8 cellular contexts compared by ENCODE assay signal in genomic region chr22:42079319-42080251, GRCh38. TPM values are rescaled to one million over a fixed set of nuclear protein-coding genes. Genes with fewer than 3 reads are reported as not detected.
DNase-seq lines count a peak whose midpoint lies in the region; ATAC-seq and TF ChIP-seq lines count a peak whose summit lies in the region.

Gene SMDT1, plus strand, starts transcription at chr22:42079700. Its CDS starts 69 bp downstream, at chr22:42079769.

- H3K27me3 Mint-ChIP-seq in dendritic cell treated with granulocyte-macrophage colony-stimulating factor and Interleukin-4, amounts not matched to agents 40 ng/mL and 50 ng/mL, for 4 days: no peaks in the 10 kb centered on the region

- ATAC-seq in GM19395 (IDR thresholded peaks at IDR 0.05; ENCODE audit: unreplicated experiment) (peak; percentile 84), HG03565 (IDR thresholded peaks at IDR 0.05; ENCODE audit: unreplicated experiment) (peak; percentile 68), left lung (peak; percentile 94)

- intact Hi-C loops in dendritic cell treated with granulocyte-macrophage colony-stimulating factor and Interleukin-4, amounts not matched to agents 40 ng/mL and 50 ng/mL, for 4 days (cut with micrococcal nuclease): loop anchor here (1.0 to 2.0 kb wide), 3 partner anchors 9 to 113 kb away; partner anchors contain the start of genes NAGA and NDUFA6
- intact Hi-C loops in left lung (cut with DNase I): no loop called here

- DNase-seq in NCI-H774 (lab: John Stamatoyannopoulos, UW): peak; percentile 86
- DNase-seq in activated CD4-positive, alpha-beta T cell treated with anti-CD3 and anti-CD28 coated beads, Interleukin-2, amount 50 U/mL, for 4 hours: peak; percentile 98 to 99
- peak; percentile 100 for DNase-seq in left lung
- DNase-seq in stimulated activated CD4-positive, alpha-beta T cell treated with anti-CD3 and anti-CD28 coated beads, Interleukin-2, amount 100 ng/mL, for 48 hours: peak; percentile 96 to 97

- H3K4me3 Mint-ChIP-seq in dendritic cell treated with granulocyte-macrophage colony-stimulating factor and Interleukin-4, amounts not matched to agents 40 ng/mL and 50 ng/mL, for 4 days: peak within 1 kb of the TSS; percentile 85

- no peaks in the 10 kb centered on the region for H3K9me3 Mint-ChIP-seq in dendritic cell treated with granulocyte-macrophage colony-stimulating factor and Interleukin-4, amounts not matched to agents 40 ng/mL and 50 ng/mL, for 4 days

- peak within 1 kb of the TSS; percentile 98 for H3K27ac Mint-ChIP-seq in dendritic cell treated with granulocyte-macrophage colony-stimulating factor and Interleukin-4, amounts not matched to agents 40 ng/mL and 50 ng/mL, for 4 days

- H3K4me1 ChIP-seq in left lung: peaks cover 22 to 46% of the 10 kb centered on the region in 2 donors

- H3K36me3 Mint-ChIP-seq in dendritic cell treated with granulocyte-macrophage colony-stimulating factor and Interleukin-4, amounts not matched to agents 40 ng/mL and 50 ng/mL, for 4 days (ENCODE audit: low read depth): peaks cover 84% of the 10 kb centered on the region

- peak within 1 kb of the TSS; percentile 49 to 59 for H3K4me3 ChIP-seq in left lung

- H3K27ac ChIP-seq in C4-2B (peak within 1 kb of the TSS; percentile 93), left lung (peak within 1 kb of the TSS; percentile 96 to 99)

- no peaks in the 10 kb centered on the region for H3K27me3 ChIP-seq in left lung

- no peak for TF ChIP-seq CTCF in C4-2B (conservative IDR thresholded peaks at IDR 0.05)
- peak in 1 of 2 donors; percentile 5 for TF ChIP-seq CTCF in left lung (IDR thresholded peaks at IDR 0.05)

- peaks cover 60% of the 10 kb centered on the region for H3K4me1 Mint-ChIP-seq in dendritic cell treated with granulocyte-macrophage colony-stimulating factor and Interleukin-4, amounts not matched to agents 40 ng/mL and 50 ng/mL, for 4 days (ENCODE audit: low read depth)

- peaks cover 0 to 45% of the 10 kb centered on the region in 2 donors for H3K36me3 ChIP-seq in left lung

- no peaks in the 10 kb centered on the region for H3K9me3 ChIP-seq in left lung

RNA-seq across cellular contexts. Expression of gene SMDT1, which starts in this region (rescaled TPM):
- 10 to 100 TPM; 73.2 to 94.6 TPM for total RNA-seq in left lung

Comparison
In these comparisons a context has a peak if more than half of its experiments do, and no peak if none do; other contexts are left out.
1. Peak in every context shown above with its lines: DNase-seq, ATAC-seq, H3K4me3 ChIP-seq and H3K27ac ChIP-seq.